ENCODE assay signal across 22 cellular contexts in the genomic region with DNA sequence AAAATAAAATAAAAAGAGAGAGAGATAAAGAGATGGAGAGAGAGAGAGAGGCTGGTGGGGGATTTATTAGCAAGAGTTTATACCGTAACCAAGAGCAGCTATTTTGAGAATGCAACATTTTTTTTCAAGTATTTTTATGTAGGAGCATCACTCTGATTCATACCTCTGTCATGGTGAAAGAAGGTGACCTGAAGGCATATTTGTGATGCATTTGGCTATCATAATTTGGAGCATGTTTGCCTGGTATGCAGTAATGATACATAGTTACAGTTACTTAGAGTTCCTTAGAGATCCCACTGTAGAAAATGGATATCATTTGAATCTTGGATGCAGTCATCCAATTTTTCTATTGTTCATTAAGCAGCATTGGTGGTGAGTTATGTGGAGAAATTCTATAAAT.
"Had no signal": no experiment of that assay in that cellular context is flagged by ENCODE, and none has a peak within 500 bp of the region (broad histone marks: within the 10 kb centered on the region; RNA-seq: fewer than 3 reads in every experiment).

No MANE protein-coding gene starts in this region.

- H3K4me3 ChIP-seq: cardiac muscle cell, heart right ventricle, right lobe of liver, skin epidermis, transverse colon, uterus had no signal

- H3K4me1 Mint-ChIP-seq: activated naive CD8-positive, alpha-beta T cell treated with anti-CD3 and anti-CD28 coated beads, Interleukin-2, amount 10 ng/mL, durations not matched to agents 7 days and 5 days; endodermal cell; naive B cell; stimulated activated memory B cell treated with anti-CD40 and anti-IgM and Interleukin-4, amounts not matched to agents 10 μg/mL and 1 μg/mL and 100 μg/mL, for 72 hours had no signal

- H3K4me3 Mint-ChIP-seq: activated CD4-positive, alpha-beta memory T cell treated with anti-CD3 and anti-CD28 coated beads for 36 hours; activated naive CD4-positive, alpha-beta T cell treated with anti-CD3 and anti-CD28 coated beads for 36 hours; activated naive CD8-positive, alpha-beta T cell treated with anti-CD3 and anti-CD28 coated beads, Interleukin-2, amount 10 ng/mL, durations not matched to agents 7 days and 5 days; endodermal cell; naive B cell; stimulated activated memory B cell treated with anti-CD40 and anti-IgM and Interleukin-4, amounts not matched to agents 10 μg/mL and 1 μg/mL and 100 μg/mL, for 72 hours had no signal

- H3K27me3 Mint-ChIP-seq: activated CD4-positive, alpha-beta memory T cell treated with anti-CD3 and anti-CD28 coated beads for 36 hours; activated naive CD8-positive, alpha-beta T cell treated with anti-CD3 and anti-CD28 coated beads, Interleukin-2, amount 10 ng/mL, durations not matched to agents 7 days and 5 days; naive B cell; stimulated activated memory B cell treated with anti-CD40 and anti-IgM and Interleukin-4, amounts not matched to agents 10 μg/mL and 1 μg/mL and 100 μg/mL, for 72 hours had no signal

- H3K36me3 ChIP-seq: cardiac muscle cell, heart right ventricle, right lobe of liver, transverse colon, uterus had no signal

- H3K9me3 Mint-ChIP-seq: activated naive CD8-positive, alpha-beta T cell treated with anti-CD3 and anti-CD28 coated beads, Interleukin-2, amount 10 ng/mL, durations not matched to agents 7 days and 5 days; endodermal cell had no signal

- DNase-seq: activated CD4-positive, alpha-beta memory T cell treated with anti-CD3 and anti-CD28 coated beads for 36 hours; activated CD4-positive, alpha-beta T cell treated with anti-CD3 and anti-CD28 coated beads for 48 hours; activated CD4-positive, CD25-positive, alpha-beta regulatory T cell; activated naive CD4-positive, alpha-beta T cell treated with anti-CD3 and anti-CD28 coated beads for 36 hours; activated naive CD8-positive, alpha-beta T cell treated with anti-CD3 and anti-CD28 coated beads, Interleukin-2, amount 10 ng/mL, durations not matched to agents 7 days and 5 days; activated T-cell treated with anti-CD3 and anti-CD28 coated beads, Interleukin-2, amount 50 U/mL, for 48 hours; amniotic stem cell; cortex of kidney; endodermal cell; heart right ventricle; left colon; mesenchymal stem cell; naive B cell; nucleus accumbens; right lobe of liver; stimulated activated CD4-positive, alpha-beta T cell treated with anti-CD3 and anti-CD28 coated beads, Interleukin-2, amount 100 ng/mL, for 24 hours; transverse colon; uterus had no signal

- H3K9me3 ChIP-seq: heart right ventricle, right lobe of liver, transverse colon, uterus had no signal

- H3K27ac Mint-ChIP-seq: activated CD4-positive, alpha-beta memory T cell treated with anti-CD3 and anti-CD28 coated beads for 36 hours; activated naive CD4-positive, alpha-beta T cell treated with anti-CD3 and anti-CD28 coated beads for 36 hours; activated naive CD8-positive, alpha-beta T cell treated with anti-CD3 and anti-CD28 coated beads, Interleukin-2, amount 10 ng/mL, durations not matched to agents 7 days and 5 days; endodermal cell; naive B cell; stimulated activated memory B cell treated with anti-CD40 and anti-IgM and Interleukin-4, amounts not matched to agents 10 μg/mL and 1 μg/mL and 100 μg/mL, for 72 hours had no signal

- H3K4me1 ChIP-seq: heart right ventricle, right lobe of liver, transverse colon, uterus had no signal

- H3K27me3 ChIP-seq: cardiac muscle cell, heart right ventricle, right lobe of liver, transverse colon, uterus had no signal

- ATAC-seq: heart right ventricle; left colon; right lobe of liver; stimulated activated memory B cell treated with anti-CD40 and anti-IgM and Interleukin-4, amounts not matched to agents 10 μg/mL and 1 μg/mL and 100 μg/mL, for 72 hours had no signal

- H3K27ac ChIP-seq: cardiac muscle cell, epithelial cell of prostate, heart right ventricle, right lobe of liver, skin epidermis, transverse colon, uterus had no signal
